In genomic region chr4:142697303-142697702, GRCh38 we compare ENCODE assay signal across 16 cellular contexts.
DNase-seq lines count a peak whose midpoint lies in the region; ATAC-seq and TF ChIP-seq lines count a peak whose summit lies in the region.
"Had no signal": no experiment of that assay in that cellular context is flagged by ENCODE, and none has a peak within 500 bp of the region (broad histone marks: within the 10 kb centered on the region; RNA-seq: fewer than 3 reads in every experiment).

No MANE protein-coding gene starts in this region.

- TF ChIP-seq EP300 in transverse colon (IDR thresholded peaks at IDR 0.05; ENCODE audit: low read depth), result no peak

- peaks cover 12% of the 10 kb centered on the region for H3K9me3 Mint-ChIP-seq in activated naive CD4-positive, alpha-beta T cell treated with anti-CD3 and anti-CD28 coated beads, Interleukin-2, amount 50 U/mL, for 24 hours
- H3K9me3 Mint-ChIP-seq in activated naive CD4-positive, alpha-beta T cell treated with anti-CD3 and anti-CD28 coated beads, Interleukin-2, amount 50 U/mL, for 72 hours, result peaks cover 0 to 7% of the 10 kb centered on the region in 2 donors
- H3K9me3 Mint-ChIP-seq in activated CD8-positive, alpha-beta T cell treated with anti-CD3 and anti-CD28 coated beads for 36 hours, result no peaks in the 10 kb centered on the region
- H3K9me3 Mint-ChIP-seq in osteocyte (ENCODE audit: unreplicated experiment), result no peaks in the 10 kb centered on the region

- intact Hi-C loops in activated CD8-positive, alpha-beta T cell treated with anti-CD3 and anti-CD28 coated beads for 36 hours (cut with micrococcal nuclease), result loop anchor here (10.0 kb wide), 1 partner anchor 573 kb away; no protein-coding TSS in a partner anchor
- intact Hi-C loops in prostate gland (cut with DNase I), result no loop called here
- intact Hi-C loops in transverse colon (cut with DNase I; ENCODE audit: low total_unique reads), result no loop called here

- in situ Hi-C loops in transverse colon (cut with MboI; ENCODE audit: low pct_ligation_motif_present in 1 of 4, low pct_unique_long_range_greater_than_20kb in 1 of 4, low sequenced_read_pairs in 3 of 4), result no loop called here

- WGBS in prostate gland, result 35% methylated on average over 2 of the region's 2 CpGs
- 30 to 35% methylated on average over 2 of the region's 2 CpGs for WGBS in transverse colon (ENCODE audit: low coverage in 1 of 2), 2 donors

- H3K36me3 ChIP-seq in prostate gland (no peaks in the 10 kb centered on the region), transverse colon (no peaks in the 10 kb centered on the region)
- H3K36me3 ChIP-seq: lower lobe of right lung, right atrium auricular region, thoracic aorta had no signal

- H3K27ac Mint-ChIP-seq in activated naive CD4-positive, alpha-beta T cell treated with anti-CD3 and anti-CD28 coated beads, Interleukin-2, amount 50 U/mL, for 24 hours, result peak overlapping the region; percentile 94
- H3K27ac Mint-ChIP-seq in activated naive CD4-positive, alpha-beta T cell treated with anti-CD3 and anti-CD28 coated beads, Interleukin-2, amount 50 U/mL, for 72 hours, result peak overlapping the region in 1 of 2 donors; percentile 83
- H3K27ac Mint-ChIP-seq in activated CD8-positive, alpha-beta T cell treated with anti-CD3 and anti-CD28 coated beads for 36 hours, result peak overlapping the region; percentile 36
- no peak overlapping the region for H3K27ac Mint-ChIP-seq in osteocyte (ENCODE audit: unreplicated experiment)

- H3K27me3 Mint-ChIP-seq in activated naive CD4-positive, alpha-beta T cell treated with anti-CD3 and anti-CD28 coated beads, Interleukin-2, amount 50 U/mL, for 24 hours, result no peaks in the 10 kb centered on the region
- H3K27me3 Mint-ChIP-seq in activated CD8-positive, alpha-beta T cell treated with anti-CD3 and anti-CD28 coated beads for 36 hours, result no peaks in the 10 kb centered on the region
- H3K27me3 Mint-ChIP-seq in osteocyte (ENCODE audit: unreplicated experiment), result no peaks in the 10 kb centered on the region

- POLR2A ChIA-PET in activated CD8-positive, alpha-beta T cell treated with anti-CD3 and anti-CD28 coated beads for 36 hours (lab: Charles Lee), result no interaction called here

- peak overlapping the region; percentile 67 for H3K4me3 Mint-ChIP-seq in activated naive CD4-positive, alpha-beta T cell treated with anti-CD3 and anti-CD28 coated beads, Interleukin-2, amount 50 U/mL, for 24 hours
- H3K4me3 Mint-ChIP-seq in activated CD8-positive, alpha-beta T cell treated with anti-CD3 and anti-CD28 coated beads for 36 hours, result no peak overlapping the region
- no peak overlapping the region for H3K4me3 Mint-ChIP-seq in osteocyte (ENCODE audit: unreplicated experiment)

- H3K9me3 ChIP-seq in prostate gland (no peaks in the 10 kb centered on the region), transverse colon (no peaks in the 10 kb centered on the region)
- H3K9me3 ChIP-seq: lower lobe of right lung, right atrium auricular region, thoracic aorta had no signal

- TF ChIP-seq POLR2A in prostate gland (IDR thresholded peaks at IDR 0.05) (no peak), transverse colon (IDR thresholded peaks at IDR 0.05) (no peak)

- H3K4me3 ChIP-seq in LNCaP clone FGC (ENCODE audit: low read depth, low read length) (no peak overlapping the region), prostate gland (no peak overlapping the region), transverse colon (no peak overlapping the region)
- H3K4me3 ChIP-seq: GM12878, lower lobe of right lung, right atrium auricular region, SK-N-MC, thoracic aorta had no signal

- DNase-seq in activated naive CD4-positive, alpha-beta T cell treated with anti-CD3 and anti-CD28 coated beads, Interleukin-2, amount 50 U/mL, for 72 hours (ENCODE audit: low spot score in 2 of 2), result no peak
- DNase-seq in LNCaP clone FGC (ENCODE audit: low read depth), result peak; percentile 90
- DNase-seq in activated CD8-positive, alpha-beta T cell treated with anti-CD3 and anti-CD28 coated beads for 36 hours, result no peak
- no peak for DNase-seq in osteocyte (ENCODE audit: extremely low spot score, unreplicated experiment)
- no peak for DNase-seq in prostate gland (ENCODE audit: low spot score)
- DNase-seq in transverse colon, result no peak
- DNase-seq: cortex of kidney; lower lobe of right lung; NK-92 treated with Interleukin-12 subunit alpha and Interleukin-12 subunit beta, amount 100 ng/mL, for 24 hours; nucleus accumbens; T1000 had no signal

- H3K36me3 Mint-ChIP-seq in activated naive CD4-positive, alpha-beta T cell treated with anti-CD3 and anti-CD28 coated beads, Interleukin-2, amount 50 U/mL, for 24 hours, result peaks cover 5% of the 10 kb centered on the region
- H3K36me3 Mint-ChIP-seq in activated naive CD4-positive, alpha-beta T cell treated with anti-CD3 and anti-CD28 coated beads, Interleukin-2, amount 50 U/mL, for 72 hours, result peaks cover 6 to 10% of the 10 kb centered on the region in 2 donors
- H3K36me3 Mint-ChIP-seq in activated CD8-positive, alpha-beta T cell treated with anti-CD3 and anti-CD28 coated beads for 36 hours (ENCODE audit: low read depth), result peaks cover 7% of the 10 kb centered on the region
- no peaks in the 10 kb centered on the region for H3K36me3 Mint-ChIP-seq in osteocyte (ENCODE audit: unreplicated experiment)

- CTCF ChIA-PET in activated CD8-positive, alpha-beta T cell treated with anti-CD3 and anti-CD28 coated beads for 36 hours (lab: Charles Lee), result no interaction called here

- TF ChIP-seq CTCF in LNCaP clone FGC (IDR thresholded peaks at IDR 0.05; ENCODE audit: control insufficient read depth, extremely low read depth, insufficient read depth) (no peak), osteocyte (IDR thresholded peaks at IDR 0.05) (no peak), prostate gland (IDR thresholded peaks at IDR 0.05) (no peak), transverse colon (IDR thresholded peaks at IDR 0.05) (no peak)
- no peak for TF ChIP-seq CTCF in activated CD8-positive, alpha-beta T cell treated with anti-CD3 and anti-CD28 coated beads for 36 hours (IDR thresholded peaks at IDR 0.05)

- H3K27ac ChIP-seq in prostate gland (no peak overlapping the region), transverse colon (no peak overlapping the region)
- H3K27ac ChIP-seq: lower lobe of right lung, right atrium auricular region, SK-N-MC, thoracic aorta had no signal

- no peaks in the 10 kb centered on the region for H3K27me3 ChIP-seq in prostate gland (replicated peaks; ENCODE audit: insufficient read depth)
- no peaks in the 10 kb centered on the region for H3K27me3 ChIP-seq in transverse colon
- H3K27me3 ChIP-seq: right atrium auricular region had no signal

- H3K4me1 ChIP-seq in prostate gland (replicated peaks), result no peaks in the 10 kb centered on the region
- H3K4me1 ChIP-seq in transverse colon, result peaks cover 0 to 24% (median 3%) of the 10 kb centered on the region in 4 donors
- H3K4me1 ChIP-seq: lower lobe of right lung had no signal

- peaks cover 70% of the 10 kb centered on the region for H3K4me1 Mint-ChIP-seq in activated naive CD4-positive, alpha-beta T cell treated with anti-CD3 and anti-CD28 coated beads, Interleukin-2, amount 50 U/mL, for 24 hours
- peaks cover 53% of the 10 kb centered on the region for H3K4me1 Mint-ChIP-seq in activated CD8-positive, alpha-beta T cell treated with anti-CD3 and anti-CD28 coated beads for 36 hours (ENCODE audit: low read depth)
- H3K4me1 Mint-ChIP-seq in osteocyte (ENCODE audit: unreplicated experiment), result no peaks in the 10 kb centered on the region

- no peak for ATAC-seq in activated naive CD4-positive, alpha-beta T cell treated with anti-CD3 and anti-CD28 coated beads, Interleukin-2, amount 50 U/mL, for 72 hours
- no peak for ATAC-seq in activated CD8-positive, alpha-beta T cell treated with anti-CD3 and anti-CD28 coated beads for 36 hours
- ATAC-seq: lower lobe of right lung had no signal
